ENCODE assay signal across 10 cellular contexts in genomic region chr6:24274441-24275083, GRCh38.
DNase-seq lines count a peak whose midpoint lies in the region; ATAC-seq and TF ChIP-seq lines count a peak whose summit lies in the region.
"Had no signal": no experiment of that assay in that cellular context is flagged by ENCODE, and none has a peak within 500 bp of the region (broad histone marks: within the 10 kb centered on the region; RNA-seq: fewer than 3 reads in every experiment).

No MANE protein-coding gene starts in this region.

- ATAC-seq in GM18505 (IDR thresholded peaks at IDR 0.05; ENCODE audit: unreplicated experiment): no peak

- H3K27me3 ChIP-seq in parathyroid adenoma (ENCODE audit: control insufficient read depth, insufficient read depth, low read length): no peaks in the 10 kb centered on the region
- H3K27me3 ChIP-seq: BLaER1 had no signal

- H3K4me3 Mint-ChIP-seq in MCF 10A (ENCODE audit: unreplicated experiment): no peak overlapping the region
- H3K4me3 Mint-ChIP-seq in activated CD4-positive, alpha-beta memory T cell treated with anti-CD3 and anti-CD28 coated beads for 36 hours: no peak overlapping the region

- no peaks in the 10 kb centered on the region for H3K79me2 ChIP-seq in parathyroid adenoma

- intact Hi-C loops in MCF 10A (cut with micrococcal nuclease): loop anchor here (2.0 kb wide), 1 partner anchor 70 kb away; no protein-coding TSS in a partner anchor
- intact Hi-C loops in activated CD4-positive, alpha-beta memory T cell treated with anti-CD3 and anti-CD28 coated beads for 36 hours (cut with micrococcal nuclease): no loop called here

- H3K27ac ChIP-seq in parathyroid adenoma: peak overlapping the region; percentile 85
- H3K27ac ChIP-seq: BLaER1, thoracic aorta had no signal

- peak overlapping the region; percentile 43 for H3K4me2 ChIP-seq in parathyroid adenoma (ENCODE audit: low read length)
- H3K4me2 ChIP-seq: BLaER1 had no signal

- no peaks in the 10 kb centered on the region for H3K9me3 Mint-ChIP-seq in MCF 10A (ENCODE audit: unreplicated experiment)
- no peaks in the 10 kb centered on the region for H3K9me3 Mint-ChIP-seq in activated CD4-positive, alpha-beta memory T cell treated with anti-CD3 and anti-CD28 coated beads for 36 hours

- POLR2A ChIA-PET in MCF 10A (lab: Yijun Ruan, JAX): no interaction called here
- POLR2A ChIA-PET in activated CD4-positive, alpha-beta memory T cell treated with anti-CD3 and anti-CD28 coated beads for 36 hours (lab: Charles Lee): no interaction called here

- CTCF ChIA-PET in MCF 10A (lab: Yijun Ruan, JAX): interaction anchor here (0.5 to 2.7 kb wide), 18 partner anchors 8 to 1821 kb away, joined by 3 to 20 read pairs (median 4); no protein-coding TSS in a partner anchor
- CTCF ChIA-PET in activated CD4-positive, alpha-beta memory T cell treated with anti-CD3 and anti-CD28 coated beads for 36 hours (lab: Charles Lee): interaction anchor here (0.6 to 3.1 kb wide), 10 partner anchors 9 to 225 kb away, joined by 3 to 15 read pairs (median 4); no protein-coding TSS in a partner anchor

- H3K4me1 Mint-ChIP-seq in MCF 10A (ENCODE audit: insufficient read depth, unreplicated experiment): peaks cover 9% of the 10 kb centered on the region
- H3K4me1 Mint-ChIP-seq in activated CD4-positive, alpha-beta memory T cell treated with anti-CD3 and anti-CD28 coated beads for 36 hours (ENCODE audit: low read depth): no peaks in the 10 kb centered on the region

- H3K4me3 ChIP-seq in parathyroid adenoma (ENCODE audit: low read depth, low read length): peak overlapping the region; percentile 17
- H3K4me3 ChIP-seq: BLaER1, thoracic aorta had no signal

- DNase-seq in DMS79 treated with DMSO at 0.1 percent for 48 hours (lab: John Stamatoyannopoulos, UW): peak; percentile 96
- no peak for DNase-seq in DMS79 (lab: John Stamatoyannopoulos, UW)
- DNase-seq in NCI-H146 (lab: John Stamatoyannopoulos, UW): peak; percentile 34
- DNase-seq in MCF 10A (ENCODE audit: unreplicated experiment): peak; percentile 35
- no peak for DNase-seq in NCI-H2081 treated with DMSO at 0.1 percent for 48 hours (lab: John Stamatoyannopoulos, UW)
- DNase-seq in activated CD4-positive, alpha-beta memory T cell treated with anti-CD3 and anti-CD28 coated beads for 36 hours: no peak

- no peaks in the 10 kb centered on the region for H3K36me3 Mint-ChIP-seq in MCF 10A (ENCODE audit: insufficient read depth, unreplicated experiment)
- no peaks in the 10 kb centered on the region for H3K36me3 Mint-ChIP-seq in activated CD4-positive, alpha-beta memory T cell treated with anti-CD3 and anti-CD28 coated beads for 36 hours

- H2AFZ ChIP-seq in parathyroid adenoma: no peak overlapping the region

- no peaks in the 10 kb centered on the region for H3K9me3 ChIP-seq in parathyroid adenoma (ENCODE audit: control insufficient read depth, low read length)
- H3K9me3 ChIP-seq: BLaER1, thoracic aorta had no signal

- TF ChIP-seq CTCF in MCF 10A (IDR thresholded peaks at IDR 0.05; ENCODE audit: unreplicated experiment) (peak; percentile 52), parathyroid adenoma (IDR thresholded peaks at IDR 0.05) (peak; percentile 69)

- TF ChIP-seq POLR2A in GM18505 (IDR thresholded peaks at IDR 0.05; ENCODE audit: borderline replicate concordance, extremely low read depth, insufficient read depth, insufficient read length): no peak

- H3K4me1 ChIP-seq in parathyroid adenoma: peaks cover 27% of the 10 kb centered on the region

- H3K36me3 ChIP-seq in parathyroid adenoma (ENCODE audit: control insufficient read depth, insufficient read depth, low read length): no peaks in the 10 kb centered on the region
- H3K36me3 ChIP-seq: BLaER1, thoracic aorta had no signal

- H3K27ac Mint-ChIP-seq in MCF 10A (ENCODE audit: low read depth, unreplicated experiment): no peak overlapping the region
- H3K27ac Mint-ChIP-seq in activated CD4-positive, alpha-beta memory T cell treated with anti-CD3 and anti-CD28 coated beads for 36 hours: no peak overlapping the region

- BruUV-seq in MCF 10A (replicated peaks; lab: Mats Ljungman, UMichigan): no TSS peak

- peaks cover 14% of the 10 kb centered on the region for H3K27me3 Mint-ChIP-seq in MCF 10A (ENCODE audit: insufficient read depth, unreplicated experiment)
- H3K27me3 Mint-ChIP-seq in activated CD4-positive, alpha-beta memory T cell treated with anti-CD3 and anti-CD28 coated beads for 36 hours: no peaks in the 10 kb centered on the region

- H3K9ac ChIP-seq in parathyroid adenoma: no peak overlapping the region
- H3K9ac ChIP-seq: BLaER1 had no signal

Comparison
In these comparisons a context has a peak if more than half of its experiments do, and no peak if none do; other contexts are left out.
1. DNase-seq: peak in DMS79 treated with DMSO at 0.1 percent for 48 hours (single experiment), NCI-H146 (single experiment) and MCF 10A (single experiment); none in DMS79 (single experiment), NCI-H2081 treated with DMSO at 0.1 percent for 48 hours (single experiment) and activated CD4-positive, alpha-beta memory T cell treated with anti-CD3 and anti-CD28 coated beads for 36 hours (single experiment).